1 cellular context compared by ENCODE assay signal in the genomic region with DNA sequence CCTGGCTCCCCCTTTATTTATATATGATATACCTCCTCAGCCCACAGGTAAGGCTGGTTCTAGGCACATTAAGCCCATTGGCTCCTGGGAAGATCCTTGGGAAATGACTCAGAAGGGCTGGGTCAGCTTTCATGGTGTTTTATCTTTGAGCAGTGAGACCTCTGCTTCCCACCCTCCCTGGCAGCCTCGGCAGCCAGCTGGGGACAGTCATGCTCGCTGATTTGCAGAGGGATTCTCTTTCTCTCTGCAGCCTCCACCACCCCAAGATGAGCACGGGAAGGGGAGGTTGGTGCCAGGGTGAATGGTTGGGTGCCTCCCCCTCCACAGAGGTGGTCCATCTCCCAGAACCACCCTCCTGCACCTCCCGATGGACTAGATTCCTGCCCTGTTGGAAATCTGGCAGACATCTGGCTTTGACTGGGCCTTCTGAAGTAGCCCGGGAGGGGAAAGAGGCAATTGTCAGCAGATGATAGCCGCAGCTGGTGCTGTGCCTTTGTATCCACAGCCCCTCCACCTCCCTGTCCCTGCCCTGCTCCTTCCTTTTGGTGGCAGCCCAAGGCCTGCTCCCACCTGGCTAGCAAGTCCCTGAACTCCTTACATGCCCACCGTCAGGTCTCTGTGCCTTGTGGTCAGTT.
TF ChIP-seq lines count a peak whose summit lies in the region.

No MANE protein-coding gene starts in this region.

TF ChIP-seq in H1, 55 proteins besides CTCF, POLR2A, EP300 and RAD21 (continued from another document):
- TF ChIP-seq, protein P1, sequence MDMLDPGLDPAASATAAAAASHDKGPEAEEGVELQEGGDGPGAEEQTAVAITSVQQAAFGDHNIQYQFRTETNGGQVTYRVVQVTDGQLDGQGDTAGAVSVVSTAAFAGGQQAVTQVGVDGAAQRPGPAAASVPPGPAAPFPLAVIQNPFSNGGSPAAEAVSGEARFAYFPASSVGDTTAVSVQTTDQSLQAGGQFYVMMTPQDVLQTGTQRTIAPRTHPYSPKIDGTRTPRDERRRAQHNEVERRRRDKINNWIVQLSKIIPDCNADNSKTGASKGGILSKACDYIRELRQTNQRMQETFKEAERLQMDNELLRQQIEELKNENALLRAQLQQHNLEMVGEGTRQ (IDR thresholded peaks at IDR 0.05; ENCODE audit: low read length), result no peak
- no peak for TF ChIP-seq CEBPB (IDR thresholded peaks at IDR 0.05; ENCODE audit: low read depth, low read length)
TF ChIP-seq in H1: peak in this region for 0.
